In the genomic region with DNA sequence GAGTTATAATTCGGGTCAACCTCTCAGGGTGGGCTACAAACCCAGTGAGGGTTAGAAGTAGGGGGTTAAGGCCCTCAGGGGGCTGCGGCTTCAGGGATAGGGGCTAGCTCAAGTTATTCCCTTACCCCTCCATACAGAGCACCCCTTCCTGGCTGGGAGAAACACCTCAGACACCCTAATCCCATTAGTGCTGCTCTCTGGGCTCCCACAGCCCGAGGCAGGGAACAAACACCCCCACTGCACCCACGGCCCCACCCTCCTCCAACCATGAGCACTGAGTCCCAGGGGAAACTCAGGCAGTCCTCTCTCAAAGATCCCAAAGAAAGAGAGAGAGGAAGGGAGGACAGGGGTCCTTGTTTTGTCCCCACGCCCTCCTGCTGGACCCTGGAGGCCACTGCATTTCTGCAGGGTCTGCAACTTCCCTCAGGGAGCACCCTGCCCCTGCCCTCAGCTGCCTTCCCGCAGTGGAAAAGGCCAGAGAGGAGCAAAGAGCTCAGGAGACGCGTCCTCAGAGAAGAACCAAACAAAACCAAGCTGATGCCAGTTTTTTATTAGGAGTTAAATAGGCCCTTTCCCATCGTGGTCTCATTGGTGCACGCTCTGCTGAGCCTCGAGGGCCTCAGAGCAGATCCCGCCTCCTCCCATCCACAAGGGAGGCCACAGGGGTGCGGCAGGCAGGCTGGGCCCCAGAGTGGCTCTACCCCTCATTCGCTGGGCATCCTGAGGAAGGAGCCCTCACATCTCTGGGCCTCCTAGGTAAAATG, we compare ENCODE assay signal across 9 cellular contexts. TPM values are rescaled to one million over a fixed set of nuclear protein-coding genes. Genes with fewer than 3 reads are reported as not detected.
DNase-seq lines count a peak whose midpoint lies in the region; ATAC-seq and TF ChIP-seq lines count a peak whose summit lies in the region.
"Had no signal": no experiment of that assay in that cellular context is flagged by ENCODE, and none has a peak within 500 bp of the region (broad histone marks: within the 10 kb centered on the region; RNA-seq: fewer than 3 reads in every experiment).

No MANE protein-coding gene starts in this region.

- H3K36me3 ChIP-seq in esophagus squamous epithelium (peaks cover 0 to 13% (median 0%) of the 10 kb centered on the region in 3 donors), gastrocnemius medialis (no peaks in the 10 kb centered on the region)

- H3K4me3 ChIP-seq in esophagus squamous epithelium: peak overlapping the region in 2 of 4 donors; percentile 49 to 64
- H3K4me3 ChIP-seq in gastrocnemius medialis: peak overlapping the region in 1 of 4 donors; percentile 48

- ATAC-seq in gastrocnemius medialis: no peak
- no peak for ATAC-seq in GM18505 (IDR thresholded peaks at IDR 0.05; ENCODE audit: unreplicated experiment)

- H3K27me3 ChIP-seq in esophagus squamous epithelium: no peaks in the 10 kb centered on the region
- H3K27me3 ChIP-seq in gastrocnemius medialis: no peaks in the 10 kb centered on the region

- WGBS in esophagus squamous epithelium, 2 donors: 48 to 61% methylated on average over 8 to 10 of the region's 14 CpGs

- TF ChIP-seq POLR2A in esophagus squamous epithelium (IDR thresholded peaks at IDR 0.05) (no peak), gastrocnemius medialis (IDR thresholded peaks at IDR 0.05) (no peak), GM18505 (IDR thresholded peaks at IDR 0.05; ENCODE audit: borderline replicate concordance, extremely low read depth, insufficient read depth, insufficient read length) (no peak)

- TF ChIP-seq CTCF in esophagus squamous epithelium (IDR thresholded peaks at IDR 0.05) (no peak), gastrocnemius medialis (IDR thresholded peaks at IDR 0.05 in 4 of 5, conservative IDR thresholded peaks at IDR 0.05 in 1 of 5) (no peak)

- DNase-seq in DMS79 treated with DMSO at 0.1 percent for 48 hours (lab: John Stamatoyannopoulos, UW): peak; percentile 94
- peak; percentile 34 for DNase-seq in NCI-H510A (lab: John Stamatoyannopoulos, UW)
- no peak for DNase-seq in esophagus squamous epithelium (lab: John Stamatoyannopoulos, UW)
- DNase-seq in gastrocnemius medialis: no peak
- DNase-seq in D341Med (ENCODE audit: low spot score): no peak
- DNase-seq in NCI-H748 treated with DMSO at 0.1 percent for 48 hours (lab: John Stamatoyannopoulos, UW): no peak
- DNase-seq: activated CD4-positive, alpha-beta T cell treated with anti-CD3 and anti-CD28 coated beads for 4 hours had no signal

- in situ Hi-C loops in gastrocnemius medialis (cut with MboI; ENCODE audit: low sequenced_read_pairs in 4 of 4): loop anchor here in 1 of 4 donors (25.0 kb wide), 1 partner anchor 440 kb away; a partner anchor contains a TSS

- intact Hi-C loops in esophagus squamous epithelium (cut with DNase I): no loop called here
- intact Hi-C loops in gastrocnemius medialis (cut with DNase I; ENCODE audit: low total_unique reads): no loop called here

- H3K9me3 ChIP-seq in esophagus squamous epithelium: no peaks in the 10 kb centered on the region
- no peaks in the 10 kb centered on the region for H3K9me3 ChIP-seq in gastrocnemius medialis

- peaks cover 87 to 100% (median 93%) of the 10 kb centered on the region in 3 donors for H3K4me1 ChIP-seq in esophagus squamous epithelium
- peaks cover 30 to 64% of the 10 kb centered on the region in 2 donors for H3K4me1 ChIP-seq in gastrocnemius medialis

- H3K27ac ChIP-seq in esophagus squamous epithelium (peak overlapping the region; percentile 88 to 94 (median 92)), gastrocnemius medialis (peak overlapping the region in 3 of 4 donors; percentile 64 to 81 (median 81))

RNA-seq across cellular contexts. Expression of a gene that starts 1.4 kb away (rescaled TPM):
- total RNA-seq in esophagus squamous epithelium (100 to 1,000 TPM in 2 of 4 donors, 10 to 100 TPM in 2; 58.6 to 205 (median 122) TPM), gastrocnemius medialis (100 to 1,000 TPM in 3 of 4 donors, 10 to 100 TPM in 1; 76.8 to 377 (median 144) TPM)

RNA-seq across cellular contexts. Expression of a gene that starts 2.1 kb away (rescaled TPM):
- total RNA-seq in esophagus squamous epithelium (10 to 100 TPM in 1 of 4 donors, 1 to 10 TPM in 3; 1.2 to 16.5 (median 9.2) TPM), gastrocnemius medialis (1 to 10 TPM in 1 of 4 donors, under 1 TPM in 1, not detected in 2; 0.88 to 1.6 TPM)
- total RNA-seq: liver had no signal

RNA-seq across cellular contexts. Expression of a gene that starts 6.2 kb away (rescaled TPM):
- total RNA-seq in esophagus squamous epithelium (not detected), gastrocnemius medialis (not detected)
- total RNA-seq: liver had no signal

RNA-seq across cellular contexts. Expression of a gene that starts 11.2 kb away (rescaled TPM):
- 100 to 1,000 TPM; 270 to 943 (median 394) TPM for total RNA-seq in esophagus squamous epithelium
- 100 to 1,000 TPM; 153 to 361 (median 224) TPM for total RNA-seq in gastrocnemius medialis

RNA-seq across cellular contexts. Expression of a gene that starts 18.7 kb away (rescaled TPM):
- total RNA-seq in esophagus squamous epithelium (1,000 to 10,000 TPM in 3 of 4 donors, 100 to 1,000 TPM in 1; 949 to 3,544 (median 1,180) TPM), gastrocnemius medialis (10 to 100 TPM in 1 of 4 donors, not detected in 3; 14.7 TPM)
- total RNA-seq: liver had no signal

Comparison
In these comparisons a context has a peak if more than half of its experiments do, and no peak if none do; other contexts are left out.
1. DNase-seq: peak in DMS79 treated with DMSO at 0.1 percent for 48 hours (single experiment) and NCI-H510A (single experiment); none in esophagus squamous epithelium (single experiment), gastrocnemius medialis (0 of 2), D341Med (single experiment) and NCI-H748 treated with DMSO at 0.1 percent for 48 hours (single experiment).